8 cellular contexts compared by ENCODE assay signal in the genomic region with DNA sequence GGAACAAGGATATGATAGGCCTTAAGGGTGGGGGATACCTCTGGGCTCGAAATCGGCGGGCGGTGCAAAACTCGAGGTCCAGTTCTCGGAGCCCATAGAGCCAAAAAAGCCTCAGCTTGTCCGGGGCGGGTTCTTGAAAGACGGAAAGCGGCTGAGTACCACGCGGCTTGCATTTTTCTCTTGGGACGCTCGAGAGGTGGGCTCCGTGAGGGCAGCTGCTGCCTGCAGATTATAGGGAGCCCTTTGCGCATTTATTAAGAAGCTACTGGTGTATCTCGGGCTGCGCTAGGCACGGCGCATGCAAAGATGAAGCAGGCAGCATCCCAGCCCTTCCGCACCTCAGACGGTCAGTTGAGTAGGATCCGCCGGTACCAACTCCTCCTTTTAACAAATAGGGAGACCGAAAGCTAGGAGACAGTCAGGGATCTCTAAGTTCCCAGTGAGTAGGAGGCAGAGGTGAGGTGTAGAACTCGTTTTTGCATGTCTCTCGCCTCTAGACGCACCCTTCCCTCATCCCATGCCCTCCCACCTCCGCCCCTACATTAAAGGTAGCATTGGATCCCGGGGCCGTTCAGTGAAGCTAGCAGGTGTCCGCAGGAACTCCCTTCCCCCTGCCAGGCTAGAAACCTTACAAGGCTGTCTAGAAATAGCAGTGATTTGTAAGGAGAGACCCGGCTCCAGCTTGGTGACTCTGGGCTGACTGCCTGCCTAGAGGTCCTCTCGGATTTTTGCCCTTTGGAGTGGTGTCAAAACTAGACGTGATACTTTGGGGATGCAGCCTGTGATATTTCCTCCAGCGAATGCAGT. TPM values are rescaled to one million over a fixed set of nuclear protein-coding genes. Genes with fewer than 3 reads are reported as not detected.
A peak's percentile ranks its signal among the peaks of the same experiment; 100 is the strongest.
DNase-seq lines count a peak whose midpoint lies in the region; ATAC-seq and TF ChIP-seq lines count a peak whose summit lies in the region.

No MANE protein-coding gene starts in this region.

- TF ChIP-seq CTCF in AG09309 (IDR thresholded peaks at IDR 0.05; ENCODE audit: control insufficient read depth, insufficient read depth, low read depth, low read length, missing control alignments), result no peak
- no peak for TF ChIP-seq CTCF in upper lobe of right lung (IDR thresholded peaks at IDR 0.05)

- peaks cover 3% of the 10 kb centered on the region for H3K36me3 Mint-ChIP-seq in IgD-negative memory B cell

- no peak for TF ChIP-seq POLR2A in erythroblast (IDR thresholded peaks at IDR 0.05; ENCODE audit: low read length)

- peak overlapping the region; percentile 96 to 98 (median 97) for H3K27ac Mint-ChIP-seq in IgD-negative memory B cell

- no peaks in the 10 kb centered on the region for H3K27me3 ChIP-seq in upper lobe of right lung

- no peak for ATAC-seq in upper lobe of right lung

- DNase-seq in AG09309 (ENCODE audit: low read depth) (no peak), erythroblast (lab: John Stamatoyannopoulos, UW) (peak; percentile 54 to 59), myocyte (ENCODE audit: low read depth) (peak; percentile 63), upper lobe of right lung (no peak), SW 1271 (lab: John Stamatoyannopoulos, UW) (no peak), hepatic stellate cell (ENCODE audit: low spot score) (no peak)
- peak; percentile 78 for DNase-seq in activated CD8-positive, alpha-beta memory T cell treated with anti-CD3 and anti-CD28 coated beads for 24 hours

- peak overlapping the region; percentile 90 for H3K27ac ChIP-seq in upper lobe of right lung

- intact Hi-C loops in upper lobe of right lung (cut with DNase I), result no loop called here

- peaks cover 14% of the 10 kb centered on the region for H3K4me1 ChIP-seq in upper lobe of right lung

- peak overlapping the region; percentile 80 for H3K4me3 ChIP-seq in AG09309 (ENCODE audit: control insufficient read depth, low read depth, low read length)
- peak overlapping the region; percentile 88 for H3K4me3 ChIP-seq in upper lobe of right lung

- peak overlapping the region; percentile 96 to 100 (median 98) for H3K4me3 Mint-ChIP-seq in IgD-negative memory B cell

- no peaks in the 10 kb centered on the region for H3K9me3 Mint-ChIP-seq in IgD-negative memory B cell

- no peaks in the 10 kb centered on the region for H3K27me3 Mint-ChIP-seq in IgD-negative memory B cell

- peaks cover 8 to 23% (median 10%) of the 10 kb centered on the region in 3 donors for H3K4me1 Mint-ChIP-seq in IgD-negative memory B cell

- no peaks in the 10 kb centered on the region for H3K9me3 ChIP-seq in upper lobe of right lung

- H3K36me3 ChIP-seq in upper lobe of right lung, result peaks cover 38% of the 10 kb centered on the region

RNA-seq across cellular contexts. Expression of a gene that starts 0.8 kb away (rescaled TPM):
- polyA plus RNA-seq in IgD-negative memory B cell, result 263 TPM
- total RNA-seq in myocyte (316 and 487 TPM in 2 replicates), upper lobe of right lung (231 TPM)
- 1,131 TPM for polyA plus RNA-seq in myocyte (2012)

RNA-seq across cellular contexts. Expression of a gene that starts 17.0 kb away (rescaled TPM):
- not detected for polyA plus RNA-seq in IgD-negative memory B cell
- total RNA-seq in myocyte, result not detected in 2 replicates
- polyA plus RNA-seq in myocyte (2012), result not detected
- total RNA-seq in upper lobe of right lung, result not detected

Comparison
In these comparisons a context has a peak if more than half of its experiments do, and no peak if none do; other contexts are left out.
1. DNase-seq: peak in activated CD8-positive, alpha-beta memory T cell treated with anti-CD3 and anti-CD28 coated beads for 24 hours (single experiment), erythroblast (2 of 2) and myocyte (single experiment); none in AG09309 (single experiment), upper lobe of right lung (single experiment), SW 1271 (0 of 2) and hepatic stellate cell (single experiment).